1 cellular context compared by ENCODE assay signal in the genomic region with DNA sequence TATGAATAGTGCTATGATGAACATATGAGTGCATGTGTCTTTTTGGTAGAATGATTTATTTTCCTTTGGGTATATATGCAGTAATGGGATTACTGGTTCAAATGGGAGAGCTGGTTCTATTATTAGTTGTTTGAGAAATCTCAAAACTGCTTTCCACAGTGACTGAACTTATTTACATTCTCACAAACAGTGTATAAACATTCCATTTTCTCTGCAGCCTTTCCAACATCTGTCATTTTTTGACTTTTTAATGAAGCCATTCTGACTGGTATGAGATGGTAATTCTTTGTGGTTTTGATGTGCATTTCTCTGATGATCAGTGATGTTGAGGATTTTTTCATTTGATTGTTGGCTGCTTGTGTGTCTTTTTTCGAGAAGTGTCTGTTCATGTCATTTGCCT.
TF ChIP-seq lines count a peak whose summit lies in the region.

No MANE protein-coding gene starts in this region.

TF ChIP-seq in IMR-90, 13 proteins besides CTCF, POLR2A, EP300 and RAD21 (continued from another document):
- no peak for TF ChIP-seq FOS (IDR thresholded peaks at IDR 0.05; ENCODE audit: low read depth, low read length)
